26 cellular contexts compared by ENCODE assay signal in the genomic region with DNA sequence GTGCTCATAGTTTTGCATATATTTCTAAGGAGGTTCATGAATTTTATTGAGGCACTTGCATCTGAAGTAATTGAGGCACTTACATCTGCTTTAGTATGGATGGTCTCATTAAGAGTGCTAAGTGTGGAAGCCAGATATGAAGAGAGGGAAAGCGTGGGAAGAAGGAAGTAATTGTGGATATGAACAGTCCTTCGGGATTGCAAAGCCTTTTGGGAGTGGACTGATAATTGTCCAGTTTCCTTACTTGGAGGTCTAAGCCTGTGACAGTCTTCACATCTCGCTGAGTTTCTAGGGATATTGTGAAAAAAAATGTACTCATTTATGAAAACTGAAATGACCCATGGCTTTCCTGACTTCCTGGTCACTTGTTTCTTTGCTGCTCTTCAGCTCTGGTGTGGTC.
"Had no signal": no experiment of that assay in that cellular context is flagged by ENCODE, and none has a peak within 500 bp of the region (broad histone marks: within the 10 kb centered on the region; RNA-seq: fewer than 3 reads in every experiment).

No MANE protein-coding gene starts in this region.

- H3K27me3 ChIP-seq: dorsolateral prefrontal cortex, gastrocnemius medialis, neural progenitor cell, tibial nerve, upper lobe of left lung had no signal

- ATAC-seq: esophagus mucosa; gastrocnemius medialis; left colon; naive thymus-derived CD4-positive, alpha-beta T cell; sciatic nerve; stimulated activated memory B cell treated with anti-CD40 and anti-IgM and Interleukin-4, amounts not matched to agents 10 μg/mL and 1 μg/mL and 100 μg/mL, for 72 hours; stimulated activated naive CD8-positive, alpha-beta T cell treated with anti-CD3 and anti-CD28 coated beads, Interleukin-15, Interleukin-2, amounts not matched to agents 100 U/mL and 50 U/mL, for 24 hours had no signal

- DNase-seq: caudate nucleus; cerebellar nuclear complex; cortex of kidney; dorsolateral prefrontal cortex; effector CD4-positive, alpha-beta T cell; foreskin fibroblast; gastrocnemius medialis; head of caudate nucleus; hippocampal formation; left colon; mesenchymal stem cell; midbrain; naive thymus-derived CD4-positive, alpha-beta T cell; nucleus accumbens; posterior cingulate gyrus; retina; stimulated activated CD4-positive, alpha-beta T cell treated with anti-CD3 and anti-CD28 coated beads, Interleukin-4, amount 100 ng/mL, for 4 hours; stimulated activated naive CD8-positive, alpha-beta T cell treated with anti-CD3 and anti-CD28 coated beads, Interleukin-15, Interleukin-2, amounts not matched to agents 100 U/mL and 50 U/mL, for 24 hours; upper lobe of left lung had no signal

- H3K4me1 ChIP-seq: neural progenitor cell had no signal

- H3K36me3 ChIP-seq: gastrocnemius medialis, neural progenitor cell, thoracic aorta, tibial nerve, upper lobe of left lung had no signal

- H3K9me3 ChIP-seq: gastrocnemius medialis, thoracic aorta, tibial nerve, upper lobe of left lung had no signal

- H3K27ac ChIP-seq: dorsolateral prefrontal cortex, epithelial cell of prostate, gastrocnemius medialis, neural progenitor cell, thoracic aorta, tibial nerve, upper lobe of left lung had no signal

- H3K4me3 ChIP-seq: dorsolateral prefrontal cortex, gastrocnemius medialis, neural progenitor cell, thoracic aorta, tibial nerve, upper lobe of left lung had no signal
